Comparison of ENCODE assay signal across 16 cellular contexts in the genomic region with DNA sequence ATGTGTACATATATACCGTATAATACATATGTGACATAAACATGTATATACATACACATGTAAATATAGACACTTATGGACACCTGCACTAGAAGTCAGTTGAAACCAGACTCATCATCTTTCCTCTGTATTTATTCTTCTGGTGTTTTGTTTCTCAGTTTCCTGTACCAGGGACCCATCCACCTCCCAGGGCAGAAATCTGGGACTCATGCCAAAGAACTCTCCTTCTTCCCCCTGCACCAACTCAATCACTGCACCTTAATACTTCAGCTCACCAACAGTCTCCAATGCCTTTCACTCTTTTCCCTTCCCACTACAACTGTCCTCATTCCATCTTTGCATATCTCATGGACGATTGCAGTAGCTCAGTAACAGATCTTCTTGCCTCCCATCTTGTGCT.
"Had no signal": no experiment of that assay in that cellular context is flagged by ENCODE, and none has a peak within 500 bp of the region (broad histone marks: within the 10 kb centered on the region; RNA-seq: fewer than 3 reads in every experiment).

No MANE protein-coding gene starts in this region.

- H3K4me1 Mint-ChIP-seq: activated CD4-positive, alpha-beta T cell treated with anti-CD3 and anti-CD28 coated beads, Interleukin-2, amount 10 ng/mL, durations not matched to agents 7 days and 5 days; activated naive CD8-positive, alpha-beta T cell treated with anti-CD3 and anti-CD28 coated beads for 36 hours; natural killer cell; stimulated activated memory B cell treated with anti-CD40 and anti-IgM and Interleukin-4, amounts not matched to agents 10 μg/mL and 1 μg/mL and 100 μg/mL, for 72 hours had no signal

- H3K36me3 ChIP-seq: esophagus muscularis mucosa had no signal

- H3K27ac Mint-ChIP-seq: activated CD4-positive, alpha-beta T cell treated with anti-CD3 and anti-CD28 coated beads, Interleukin-2, amount 10 ng/mL, durations not matched to agents 7 days and 5 days; activated naive CD8-positive, alpha-beta T cell treated with anti-CD3 and anti-CD28 coated beads for 36 hours; natural killer cell; stimulated activated memory B cell treated with anti-CD40 and anti-IgM and Interleukin-4, amounts not matched to agents 10 μg/mL and 1 μg/mL and 100 μg/mL, for 72 hours; T-helper 2 cell treated with Interferon-gamma antibody and Interleukin-4, amounts not matched to agents 5 μg/mL and 100 μg/mL, for 36 hours had no signal

- H3K36me3 Mint-ChIP-seq: activated naive CD8-positive, alpha-beta T cell treated with anti-CD3 and anti-CD28 coated beads for 36 hours; brain; natural killer cell; stimulated activated memory B cell treated with anti-CD40 and anti-IgM and Interleukin-4, amounts not matched to agents 10 μg/mL and 1 μg/mL and 100 μg/mL, for 72 hours had no signal

- DNase-seq: activated CD4-positive, alpha-beta T cell treated with anti-CD3 and anti-CD28 coated beads, Interleukin-2, amount 10 ng/mL, durations not matched to agents 7 days and 5 days; activated naive CD8-positive, alpha-beta T cell treated with anti-CD3 and anti-CD28 coated beads for 36 hours; amygdala; central memory CD4-positive, alpha-beta T cell; effector CD4-positive, alpha-beta T cell; hypothalamus; kidney; left ventricle myocardium superior; mesenchymal stem cell; natural killer cell; retina had no signal

- ATAC-seq: left ventricle myocardium superior; stimulated activated memory B cell treated with anti-CD40 and anti-IgM and Interleukin-4, amounts not matched to agents 10 μg/mL and 1 μg/mL and 100 μg/mL, for 72 hours had no signal

- H3K4me1 ChIP-seq: esophagus muscularis mucosa had no signal

- H3K4me3 ChIP-seq: coronary artery, esophagus muscularis mucosa had no signal

- H3K27me3 Mint-ChIP-seq: activated CD4-positive, alpha-beta T cell treated with anti-CD3 and anti-CD28 coated beads, Interleukin-2, amount 10 ng/mL, durations not matched to agents 7 days and 5 days; activated naive CD8-positive, alpha-beta T cell treated with anti-CD3 and anti-CD28 coated beads for 36 hours; stimulated activated memory B cell treated with anti-CD40 and anti-IgM and Interleukin-4, amounts not matched to agents 10 μg/mL and 1 μg/mL and 100 μg/mL, for 72 hours had no signal

- H3K4me3 Mint-ChIP-seq: activated CD4-positive, alpha-beta T cell treated with anti-CD3 and anti-CD28 coated beads, Interleukin-2, amount 10 ng/mL, durations not matched to agents 7 days and 5 days; activated naive CD8-positive, alpha-beta T cell treated with anti-CD3 and anti-CD28 coated beads for 36 hours; brain; natural killer cell; stimulated activated memory B cell treated with anti-CD40 and anti-IgM and Interleukin-4, amounts not matched to agents 10 μg/mL and 1 μg/mL and 100 μg/mL, for 72 hours; T-helper 2 cell treated with Interferon-gamma antibody and Interleukin-4, amounts not matched to agents 5 μg/mL and 100 μg/mL, for 36 hours had no signal

- H3K9me3 ChIP-seq: esophagus muscularis mucosa had no signal

- H3K27ac ChIP-seq: coronary artery, esophagus muscularis mucosa had no signal

- H3K9me3 Mint-ChIP-seq: activated CD4-positive, alpha-beta T cell treated with anti-CD3 and anti-CD28 coated beads, Interleukin-2, amount 10 ng/mL, durations not matched to agents 7 days and 5 days; activated naive CD8-positive, alpha-beta T cell treated with anti-CD3 and anti-CD28 coated beads for 36 hours; stimulated activated memory B cell treated with anti-CD40 and anti-IgM and Interleukin-4, amounts not matched to agents 10 μg/mL and 1 μg/mL and 100 μg/mL, for 72 hours; T-helper 2 cell treated with Interferon-gamma antibody and Interleukin-4, amounts not matched to agents 5 μg/mL and 100 μg/mL, for 36 hours had no signal
